Comparison of ENCODE assay signal across 21 cellular contexts in genomic region chr4:97923096-97923495, GRCh38.
"Had no signal": no experiment of that assay in that cellular context is flagged by ENCODE, and none has a peak within 500 bp of the region (broad histone marks: within the 10 kb centered on the region; RNA-seq: fewer than 3 reads in every experiment).

No MANE protein-coding gene starts in this region.

- H3K4me3 Mint-ChIP-seq: IgD-negative memory B cell had no signal

- H3K27me3 Mint-ChIP-seq: IgD-negative memory B cell had no signal

- H3K9ac ChIP-seq: KMS-11, SK-N-SH had no signal

- H3K4me3 ChIP-seq: K562 had no signal

- ATAC-seq: K562 had no signal

- DNase-seq: Kasumi-1, MM.1S, NCI-H1092 treated with DMSO at 0.1 percent for 48 hours, NCI-H1436, NCI-H187, NCI-H2029, NCI-H2081 treated with DMSO at 0.1 percent for 48 hours, NCI-H2171, NCI-H226, NCI-H446, NCI-H510A, NCI-H524 treated with DMSO at 0.1 percent for 48 hours, NCI-H69, NCI-H774, RPMI8226, SHP77, SK-N-SH had no signal

- H3K27ac ChIP-seq: KMS-11 had no signal

- H3K9me3 Mint-ChIP-seq: IgD-negative memory B cell had no signal

- H3K4me1 Mint-ChIP-seq: IgD-negative memory B cell had no signal

- FAIRE-seq: K562, RCC 7860 had no signal

- H3K36me3 Mint-ChIP-seq: IgD-negative memory B cell had no signal

- H3K4me2 ChIP-seq: KMS-11, SK-N-SH had no signal

- H3K9me3 ChIP-seq: SK-N-SH had no signal
